18 cellular contexts compared by ENCODE assay signal in genomic region chr13:75333103-75333502, GRCh38.
"Had no signal": no experiment of that assay in that cellular context is flagged by ENCODE, and none has a peak within 500 bp of the region (broad histone marks: within the 10 kb centered on the region; RNA-seq: fewer than 3 reads in every experiment).

No MANE protein-coding gene starts in this region.

- H3K27ac Mint-ChIP-seq: dendritic cell treated with granulocyte-macrophage colony-stimulating factor and Interleukin-4, amounts not matched to agents 40 ng/mL and 50 ng/mL, for 4 days; memory B cell; mesothelial cell of epicardium; natural killer cell had no signal

- H3K4me1 Mint-ChIP-seq: memory B cell, natural killer cell had no signal

- H3K4me3 Mint-ChIP-seq: dendritic cell treated with granulocyte-macrophage colony-stimulating factor and Interleukin-4, amounts not matched to agents 40 ng/mL and 50 ng/mL, for 4 days; memory B cell; mesothelial cell of epicardium; natural killer cell; neural crest cell had no signal

- H3K4me1 ChIP-seq: lower lobe of right lung, stomach, transverse colon had no signal

- H3K27me3 ChIP-seq: foreskin keratinocyte, stomach, transverse colon had no signal

- H3K36me3 Mint-ChIP-seq: memory B cell, natural killer cell had no signal

- H3K27ac ChIP-seq: foreskin keratinocyte, lower lobe of right lung, stomach, thoracic aorta, transverse colon had no signal

- H3K9me3 ChIP-seq: left ventricle myocardium inferior, lower lobe of right lung, stomach, thoracic aorta, transverse colon had no signal

- DNase-seq: cerebellar nuclear complex; foreskin keratinocyte; kidney glomerular epithelial cell; left ventricle myocardium inferior; lower lobe of right lung; natural killer cell; retina; stimulated activated CD4-positive, alpha-beta T cell treated with anti-CD3 and anti-CD28 coated beads, Interleukin-2, amount 100 ng/mL, for 24 hours; stimulated activated naive CD4-positive, alpha-beta T cell; stomach; substantia nigra; transverse colon had no signal

- H3K9me3 Mint-ChIP-seq: dendritic cell treated with granulocyte-macrophage colony-stimulating factor and Interleukin-4, amounts not matched to agents 40 ng/mL and 50 ng/mL, for 4 days; memory B cell; natural killer cell; neural crest cell had no signal

- H3K4me3 ChIP-seq: left ventricle myocardium inferior, lower lobe of right lung, stomach, thoracic aorta, transverse colon had no signal

- H3K36me3 ChIP-seq: thoracic aorta, transverse colon had no signal

- ATAC-seq: natural killer cell, sciatic nerve had no signal
